In genomic region chr2:42854207-42854818, GRCh38 we compare ENCODE assay signal across 9 cellular contexts.
DNase-seq lines count a peak whose midpoint lies in the region; ATAC-seq, FAIRE-seq and TF ChIP-seq lines count a peak whose summit lies in the region.
"Had no signal": no experiment of that assay in that cellular context is flagged by ENCODE, and none has a peak within 500 bp of the region (broad histone marks: within the 10 kb centered on the region; RNA-seq: fewer than 3 reads in every experiment).

No MANE protein-coding gene starts in this region.

- H3K27me3 ChIP-seq in duodenal mucosa (ENCODE audit: control insufficient read depth in 1 of 2, insufficient read depth in 2 of 2, low read length in 2 of 2): no peaks in the 10 kb centered on the region
- H3K27me3 ChIP-seq in HepG2 (ENCODE audit: control insufficient read depth in 1 of 2, insufficient read depth in 2 of 2, low read length in 2 of 2): 0 out of 5 replicates have a peak, but pooled peaks cover 0 to under 1% of the 10 kb centered on the region in 2 experiments
- no peaks in the 10 kb centered on the region for H3K27me3 ChIP-seq in skeletal muscle tissue (ENCODE audit: control insufficient read depth in 3 of 3, insufficient read depth in 3 of 3, low read length in 3 of 3)

- peak; percentile 83 for ATAC-seq in HepG2
- no peak for ATAC-seq in GM21737 (IDR thresholded peaks at IDR 0.05; ENCODE audit: unreplicated experiment)

- peak overlapping the region; percentile 79 for H2AFZ ChIP-seq in HepG2 (ENCODE audit: low read length)

- BruUV-seq in HepG2 (replicated peaks; lab: Mats Ljungman, UMichigan): no TSS peak

- no peaks in the 10 kb centered on the region for H3K79me2 ChIP-seq in HepG2 (ENCODE audit: insufficient read depth, low read length)

- H3K36me3 ChIP-seq in duodenal mucosa (ENCODE audit: control insufficient read depth in 1 of 2, insufficient read depth in 2 of 2, low read length in 2 of 2) (no peaks in the 10 kb centered on the region), HepG2 (replicated peaks in 1 of 2; ENCODE audit: control insufficient read depth in 1 of 2, insufficient read depth in 2 of 2, low read length in 2 of 2) (no peaks in the 10 kb centered on the region), skeletal muscle tissue (ENCODE audit: control insufficient read depth in 3 of 3, insufficient read depth in 3 of 3, low read length in 3 of 3) (no peaks in the 10 kb centered on the region)

- peak; percentile 34 for FAIRE-seq in HepG2 (lab: Jason Lieb, UNC)
- FAIRE-seq: TTC549 had no signal

- CTCF ChIA-PET in HepG2 (lab: Yijun Ruan, JAX; ENCODE audit: low intra/inter-chr PET ratio, low total read pairs): no interaction called here

- in situ Hi-C loops in HepG2 (cut with HindIII; ENCODE audit: extremely low pct_ligation_motif_present, low pct_unique_long_range_greater_than_20kb): loop anchor here (10.0 kb wide), 2 partner anchors 170 to 630 kb away; no protein-coding TSS in a partner anchor

- H3K4me2 ChIP-seq in HepG2 (ENCODE audit: low read depth, low read length): peak overlapping the region; percentile 86

- DNase-seq in GM03348 (ENCODE audit: low spot score) (peak; percentile 86), HepG2 (ENCODE audit: low spot score) (peak; percentile 43), middle frontal gyrus (ENCODE audit: extremely low spot score, low spot score) (no peak), NCI-H69 (lab: John Stamatoyannopoulos, UW) (no peak)
- no peak for DNase-seq in activated T-cell treated with anti-CD3 and anti-CD28 coated beads, Interleukin-2, amount 50 U/mL, for 1 hour

- H3K27ac ChIP-seq in duodenal mucosa (ENCODE audit: low read depth, low read length) (peak overlapping the region; percentile 66), HepG2 (ENCODE audit: extremely low read length, insufficient read depth, low read length) (peak overlapping the region; percentile 66), skeletal muscle tissue (ENCODE audit: low read depth, low read length) (peak overlapping the region; percentile 36)

- intact Hi-C loops in HepG2 (cut with micrococcal nuclease; ENCODE audit: unreplicated experiment): loop anchor here (10.0 kb wide), 2 partner anchors 630 to 690 kb away; no protein-coding TSS in a partner anchor

- TF ChIP-seq EP300 in HepG2 (IDR thresholded peaks at IDR 0.05; ENCODE audit: low read depth in 2 of 2, low read length in 2 of 2): peak in 1 of 2 experiments; percentile 49; a peak in 2 of 4 replicates
- TF ChIP-seq EP300 in HepG2 (CRISPR knock-in tag; IDR thresholded peaks at IDR 0.05; ENCODE audit: borderline replicate concordance): no peak

- peak; percentile 12; the same call in 1 of the 2 replicates for TF ChIP-seq CTCF in HepG2 (CRISPR knock-in tag; IDR thresholded peaks at IDR 0.05)

- peaks cover 0 to 3% of the 10 kb centered on the region in 2 donors for H3K9me3 ChIP-seq in duodenal mucosa (ENCODE audit: control insufficient read depth in 1 of 2, low read length in 2 of 2)
- no peaks in the 10 kb centered on the region for H3K9me3 ChIP-seq in HepG2 (ENCODE audit: low read length)
- peaks cover 0 to 6% (median 3%) of the 10 kb centered on the region in 3 donors for H3K9me3 ChIP-seq in skeletal muscle tissue (ENCODE audit: control insufficient read depth in 3 of 3, low read length in 3 of 3)

- H4K20me1 ChIP-seq in HepG2 (ENCODE audit: insufficient read depth, low read length): no peaks in the 10 kb centered on the region

- H3K9ac ChIP-seq in duodenal mucosa (ENCODE audit: low read depth in 1 of 2, low read length in 2 of 2): no peak overlapping the region
- H3K9ac ChIP-seq in HepG2 (ENCODE audit: insufficient read depth, low read depth, low read length): peak overlapping the region; percentile 58
- H3K9ac ChIP-seq in skeletal muscle tissue (ENCODE audit: low read depth in 1 of 3, low read length in 3 of 3): peak overlapping the region in 1 of 3 donors; percentile 50

- no peak for TF ChIP-seq POLR2A in HepG2 (IDR thresholded peaks at IDR 0.05; ENCODE audit: insufficient read depth in 1 of 2, low read depth in 2 of 2, low read length in 2 of 2)

- no peak overlapping the region for H3K4me3 ChIP-seq in duodenal mucosa (ENCODE audit: low read depth in 1 of 2, low read length in 2 of 2)
- H3K4me3 ChIP-seq in HepG2 (replicated peaks in 1 of 3; ENCODE audit: insufficient read depth in 1 of 3, low read depth in 2 of 3, low read length in 3 of 3): peak overlapping the region; percentile 44 to 74 (median 58)
- H3K4me3 ChIP-seq in skeletal muscle tissue (ENCODE audit: low read length in 3 of 3): peak overlapping the region in 1 of 3 donors; percentile 2

- 3% methylated on average over 15 of the region's 16 CpGs for WGBS in HepG2 (ENCODE audit: low lambda C conversion rate)

- POLR2A ChIA-PET in HepG2 (lab: Yijun Ruan, JAX): interaction anchor here (0.6 to 2.0 kb wide), 14 partner anchors 43 to 742 kb away, joined by 3 to 13 read pairs (median 6); partner anchors contain the start of genes HAAO and THADA

- H3K4me1 ChIP-seq in duodenal mucosa (ENCODE audit: control insufficient read depth in 1 of 2, insufficient read depth in 2 of 2, low read length in 2 of 2) (peaks cover 3 to 8% of the 10 kb centered on the region in 2 donors), HepG2 (ENCODE audit: insufficient read depth, low read length) (peaks cover 70% of the 10 kb centered on the region), skeletal muscle tissue (ENCODE audit: control insufficient read depth in 3 of 3, insufficient read depth in 3 of 3, low read length in 3 of 3) (peaks cover 8 to 13% (median 13%) of the 10 kb centered on the region in 3 donors)

- no peak for TF ChIP-seq RAD21 in HepG2 (CRISPR knock-in tag; IDR thresholded peaks at IDR 0.05)

TF ChIP-seq in HepG2, 621 proteins besides CTCF, POLR2A, EP300 and RAD21 (continues in another document):
- TF ChIP-seq, protein P1, sequence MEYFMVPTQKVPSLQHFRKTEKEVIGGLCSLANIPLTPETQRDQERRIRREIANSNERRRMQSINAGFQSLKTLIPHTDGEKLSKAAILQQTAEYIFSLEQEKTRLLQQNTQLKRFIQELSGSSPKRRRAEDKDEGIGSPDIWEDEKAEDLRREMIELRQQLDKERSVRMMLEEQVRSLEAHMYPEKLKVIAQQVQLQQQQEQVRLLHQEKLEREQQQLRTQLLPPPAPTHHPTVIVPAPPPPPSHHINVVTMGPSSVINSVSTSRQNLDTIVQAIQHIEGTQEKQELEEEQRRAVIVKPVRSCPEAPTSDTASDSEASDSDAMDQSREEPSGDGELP (IDR thresholded peaks at IDR 0.05; ENCODE audit: borderline replicate concordance, low read depth): peak; percentile 62; the same call in 1 of the 2 replicates
- TF ChIP-seq E2F1 (CRISPR knock-in tag; IDR thresholded peaks at IDR 0.05) (no peak), MTF1 (CRISPR knock-in tag; IDR thresholded peaks at IDR 0.05) (no peak), ZFY (CRISPR knock-in tag; IDR thresholded peaks at IDR 0.05) (peak; percentile 85), ERF (CRISPR knock-in tag; IDR thresholded peaks at IDR 0.05) (no peak; the same call in 1 of the 2 replicates), HOXA3 (CRISPR knock-in tag; IDR thresholded peaks at IDR 0.05) (peak; percentile 49; the same call in 1 of the 2 replicates), CC2D1A (CRISPR knock-in tag; IDR thresholded peaks at IDR 0.05) (no peak), SRSF4 (IDR thresholded peaks at IDR 0.05; ENCODE audit: low read depth, low read length, poor library complexity, severe bottlenecking) (no peak), HMG20A (CRISPR knock-in tag; IDR thresholded peaks at IDR 0.05; ENCODE audit: borderline replicate concordance) (no peak; the same call in 1 of the 2 replicates), IRX3 (CRISPR knock-in tag; IDR thresholded peaks at IDR 0.05; ENCODE audit: borderline replicate concordance, low read depth) (peak; percentile 60; the same call in 1 of the 2 replicates), HNRNPLL (IDR thresholded peaks at IDR 0.05; ENCODE audit: low read depth, low read length, poor library complexity, severe bottlenecking) (no peak), MIXL1 (CRISPR knock-in tag; IDR thresholded peaks at IDR 0.05) (no peak), ZNF605 (CRISPR knock-in tag; IDR thresholded peaks at IDR 0.05) (peak; percentile 78), FOXJ3 (CRISPR knock-in tag; IDR thresholded peaks at IDR 0.05; ENCODE audit: borderline replicate concordance) (no peak), MYC (CRISPR knock-in tag; IDR thresholded peaks at IDR 0.05; ENCODE audit: borderline replicate concordance) (no peak), EEA1 (CRISPR knock-in tag; IDR thresholded peaks at IDR 0.05; ENCODE audit: borderline replicate concordance) (no peak), TMF1 (CRISPR knock-in tag; IDR thresholded peaks at IDR 0.05; ENCODE audit: low read depth) (0 out of 2 replicates have a peak, but pooled peaks have one; percentile 46), ZNF530 (CRISPR knock-in tag; IDR thresholded peaks at IDR 0.05; ENCODE audit: low read depth) (no peak), PHB2 (IDR thresholded peaks at IDR 0.05; ENCODE audit: partially characterized antibody) (no peak), ZNF446 (CRISPR knock-in tag; IDR thresholded peaks at IDR 0.05) (no peak; the same call in 1 of the 2 replicates), ZNF121 (CRISPR knock-in tag; IDR thresholded peaks at IDR 0.05) (no peak), HHEX (CRISPR knock-in tag; IDR thresholded peaks at IDR 0.05) (no peak), NR2C2 (CRISPR knock-in tag; IDR thresholded peaks at IDR 0.05; ENCODE audit: borderline replicate concordance) (peak; percentile 96)
- TF ChIP-seq, protein P2, sequence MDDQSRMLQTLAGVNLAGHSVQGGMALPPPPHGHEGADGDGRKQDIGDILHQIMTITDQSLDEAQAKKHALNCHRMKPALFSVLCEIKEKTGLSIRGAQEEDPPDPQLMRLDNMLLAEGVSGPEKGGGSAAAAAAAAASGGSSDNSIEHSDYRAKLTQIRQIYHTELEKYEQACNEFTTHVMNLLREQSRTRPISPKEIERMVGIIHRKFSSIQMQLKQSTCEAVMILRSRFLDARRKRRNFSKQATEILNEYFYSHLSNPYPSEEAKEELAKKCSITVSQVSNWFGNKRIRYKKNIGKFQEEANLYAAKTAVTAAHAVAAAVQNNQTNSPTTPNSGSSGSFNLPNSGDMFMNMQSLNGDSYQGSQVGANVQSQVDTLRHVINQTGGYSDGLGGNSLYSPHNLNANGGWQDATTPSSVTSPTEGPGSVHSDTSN (CRISPR knock-in tag; IDR thresholded peaks at IDR 0.05; ENCODE audit: borderline replicate concordance): no peak

Comparison
In these comparisons a context has a peak if more than half of its experiments do, and no peak if none do; other contexts are left out.
1. DNase-seq: peak in GM03348 (single experiment) and HepG2 (single experiment); none in activated T-cell treated with anti-CD3 and anti-CD28 coated beads, Interleukin-2, amount 50 U/mL, for 1 hour (single experiment), middle frontal gyrus (single experiment) and NCI-H69 (single experiment).
2. H3K4me3 ChIP-seq: peak in HepG2 (3 of 3); none in duodenal mucosa (0 of 2).
3. Peak in every context shown above with its lines, with median percentiles within 50 percentile points of each other: H3K27ac ChIP-seq.